Comparison of ENCODE assay signal across 15 cellular contexts in genomic region chr17:55303701-55304145, GRCh38. TPM values are rescaled to one million over a fixed set of nuclear protein-coding genes. Genes with fewer than 3 reads are reported as not detected.
DNase-seq lines count a peak whose midpoint lies in the region; ATAC-seq and TF ChIP-seq lines count a peak whose summit lies in the region.
"Had no signal": no experiment of that assay in that cellular context is flagged by ENCODE, and none has a peak within 500 bp of the region (broad histone marks: within the 10 kb centered on the region; RNA-seq: fewer than 3 reads in every experiment).

No MANE protein-coding gene starts in this region.

- H3K9me3 ChIP-seq in PC-3 (ENCODE audit: low read length): no peaks in the 10 kb centered on the region
- H3K9me3 ChIP-seq: heart left ventricle, prostate gland had no signal

- H3K27ac ChIP-seq in PC-3 (ENCODE audit: low read length): no peak overlapping the region
- H3K27ac ChIP-seq: heart left ventricle, prostate gland, SK-N-MC had no signal

- no peak overlapping the region for H3K4me3 Mint-ChIP-seq in activated naive CD4-positive, alpha-beta T cell treated with anti-CD3 and anti-CD28 coated beads, Interleukin-2, amount 10 ng/mL, durations not matched to agents 7 days and 5 days
- H3K4me3 Mint-ChIP-seq in stimulated activated naive B cell treated with anti-CD40 and anti-IgM and Interleukin-4, amounts not matched to agents 10 μg/mL and 1 μg/mL and 100 μg/mL, for 72 hours: no peak overlapping the region

- H3K4me2 ChIP-seq in PC-3 (ENCODE audit: low read length): no peak overlapping the region

- H3K4me3 ChIP-seq in PC-3 (ENCODE audit: low read length): no peak overlapping the region
- no peak overlapping the region for H3K4me3 ChIP-seq in epithelial cell of proximal tubule (ENCODE audit: low read depth, low read length)
- H3K4me3 ChIP-seq: heart left ventricle, prostate gland, SK-N-MC had no signal

- intact Hi-C loops in PC-3 (cut with micrococcal nuclease): no loop called here

- 0 out of 2 replicates have a peak, but pooled peaks cover 4% of the 10 kb centered on the region for H3K27me3 ChIP-seq in PC-3 (ENCODE audit: low read length)
- H3K27me3 ChIP-seq: heart left ventricle had no signal

- BruUV-seq in PC-3 (replicated peaks; lab: Mats Ljungman, UMichigan): no TSS peak

- no peaks in the 10 kb centered on the region for H3F3A ChIP-seq in PC-3 (ENCODE audit: low read length, unreplicated experiment)

- CTCF ChIA-PET in activated naive CD4-positive, alpha-beta T cell treated with anti-CD3 and anti-CD28 coated beads, Interleukin-2, amount 10 ng/mL, durations not matched to agents 7 days and 5 days (lab: Charles Lee): interaction anchor here (0.9 to 1.7 kb wide), 4 partner anchors 43 to 311 kb away, joined by 3 to 5 read pairs (median 4); no protein-coding TSS in a partner anchor
- CTCF ChIA-PET in PC-3 (lab: Charles Lee): interaction anchor here (1.4 kb wide), 1 partner anchor 211 kb away, joined by 7 read pairs; no protein-coding TSS in a partner anchor

- no peak overlapping the region for H3K27ac Mint-ChIP-seq in activated naive CD4-positive, alpha-beta T cell treated with anti-CD3 and anti-CD28 coated beads, Interleukin-2, amount 50 U/mL, for 72 hours
- H3K27ac Mint-ChIP-seq in activated naive CD4-positive, alpha-beta T cell treated with anti-CD3 and anti-CD28 coated beads, Interleukin-2, amount 10 ng/mL, durations not matched to agents 7 days and 5 days: no peak overlapping the region
- H3K27ac Mint-ChIP-seq in stimulated activated naive B cell treated with anti-CD40 and anti-IgM and Interleukin-4, amounts not matched to agents 10 μg/mL and 1 μg/mL and 100 μg/mL, for 72 hours: no peak overlapping the region

- H3K27me3 Mint-ChIP-seq in activated naive CD4-positive, alpha-beta T cell treated with anti-CD3 and anti-CD28 coated beads, Interleukin-2, amount 10 ng/mL, durations not matched to agents 7 days and 5 days: peaks cover 9% of the 10 kb centered on the region
- H3K27me3 Mint-ChIP-seq in stimulated activated naive B cell treated with anti-CD40 and anti-IgM and Interleukin-4, amounts not matched to agents 10 μg/mL and 1 μg/mL and 100 μg/mL, for 72 hours: peaks cover 8 to 12% of the 10 kb centered on the region in 2 donors

- ATAC-seq in activated naive CD4-positive, alpha-beta T cell treated with anti-CD3 and anti-CD28 coated beads, Interleukin-2, amount 50 U/mL, for 72 hours: peak; percentile 34 to 84
- ATAC-seq in PC-3 (no peak), GM21367 (IDR thresholded peaks at IDR 0.05; ENCODE audit: unreplicated experiment) (no peak)
- peak; percentile 84 to 87 for ATAC-seq in stimulated activated naive B cell treated with anti-CD40 and anti-IgM and Interleukin-4, amounts not matched to agents 10 μg/mL and 1 μg/mL and 100 μg/mL, for 72 hours (replicated peaks)

- no peak for DNase-seq in activated naive CD4-positive, alpha-beta T cell treated with anti-CD3 and anti-CD28 coated beads, Interleukin-2, amount 50 U/mL, for 72 hours (ENCODE audit: low spot score in 2 of 2)
- DNase-seq in activated naive CD4-positive, alpha-beta T cell treated with anti-CD3 and anti-CD28 coated beads, Interleukin-2, amount 10 ng/mL, durations not matched to agents 7 days and 5 days: no peak
- DNase-seq in PC-3: peak; percentile 22
- no peak for DNase-seq in epithelial cell of proximal tubule (ENCODE audit: low read depth)
- DNase-seq in stimulated activated naive B cell treated with anti-CD40 and anti-IgM and Interleukin-4, amounts not matched to agents 10 μg/mL and 1 μg/mL and 100 μg/mL, for 72 hours: no peak
- no peak for DNase-seq in NCI-H526 treated with DMSO at 0.1 percent for 48 hours (lab: John Stamatoyannopoulos, UW)
- DNase-seq in KG1 (lab: John Stamatoyannopoulos, UW): no peak
- DNase-seq: amygdala; heart left ventricle; left cardiac atrium; NCI-H1930; stimulated activated CD4-positive, alpha-beta T cell treated with anti-CD3 and anti-CD28 coated beads, Interleukin-1b, Interleukin-23, amount 100 ng/mL, for 48 hours had no signal

- POLR2A ChIA-PET in PC-3 (lab: Charles Lee; ENCODE audit: unreplicated experiment): no interaction called here

- no peaks in the 10 kb centered on the region for H3K9me2 ChIP-seq in PC-3 (replicated peaks; ENCODE audit: low read length)

- H3K9me3 Mint-ChIP-seq in activated naive CD4-positive, alpha-beta T cell treated with anti-CD3 and anti-CD28 coated beads, Interleukin-2, amount 50 U/mL, for 72 hours: no peaks in the 10 kb centered on the region
- no peaks in the 10 kb centered on the region for H3K9me3 Mint-ChIP-seq in activated naive CD4-positive, alpha-beta T cell treated with anti-CD3 and anti-CD28 coated beads, Interleukin-2, amount 10 ng/mL, durations not matched to agents 7 days and 5 days
- H3K9me3 Mint-ChIP-seq in stimulated activated naive B cell treated with anti-CD40 and anti-IgM and Interleukin-4, amounts not matched to agents 10 μg/mL and 1 μg/mL and 100 μg/mL, for 72 hours: no peaks in the 10 kb centered on the region

- H3K4me1 ChIP-seq in PC-3 (ENCODE audit: insufficient read depth, low read length): no peaks in the 10 kb centered on the region
- H3K4me1 ChIP-seq: prostate gland had no signal

- H2AFZ ChIP-seq in PC-3 (ENCODE audit: low read length): no peak overlapping the region

- H3K36me3 ChIP-seq in PC-3 (ENCODE audit: low read depth, low read length): no peaks in the 10 kb centered on the region
- H3K36me3 ChIP-seq: prostate gland had no signal

- TF ChIP-seq CTCF in PC-3 (conservative IDR thresholded peaks at IDR 0.05; ENCODE audit: low read depth, low read length) (0 out of 2 replicates have a peak, but pooled peaks have one; percentile 26), epithelial cell of proximal tubule (conservative IDR thresholded peaks at IDR 0.05; ENCODE audit: low read depth, low read length) (peak; percentile 8)

- no peaks in the 10 kb centered on the region for H4K20me1 ChIP-seq in PC-3 (ENCODE audit: low read length)

- H3K36me3 Mint-ChIP-seq in activated naive CD4-positive, alpha-beta T cell treated with anti-CD3 and anti-CD28 coated beads, Interleukin-2, amount 50 U/mL, for 72 hours: no peaks in the 10 kb centered on the region
- no peaks in the 10 kb centered on the region for H3K36me3 Mint-ChIP-seq in activated naive CD4-positive, alpha-beta T cell treated with anti-CD3 and anti-CD28 coated beads, Interleukin-2, amount 10 ng/mL, durations not matched to agents 7 days and 5 days
- no peaks in the 10 kb centered on the region for H3K36me3 Mint-ChIP-seq in stimulated activated naive B cell treated with anti-CD40 and anti-IgM and Interleukin-4, amounts not matched to agents 10 μg/mL and 1 μg/mL and 100 μg/mL, for 72 hours

- no peaks in the 10 kb centered on the region for H3K79me2 ChIP-seq in PC-3 (ENCODE audit: low read length)

- H3K9ac ChIP-seq in PC-3 (ENCODE audit: low read length): no peak overlapping the region

- H3K4me1 Mint-ChIP-seq in activated naive CD4-positive, alpha-beta T cell treated with anti-CD3 and anti-CD28 coated beads, Interleukin-2, amount 10 ng/mL, durations not matched to agents 7 days and 5 days: no peaks in the 10 kb centered on the region
- peaks cover 15 to 32% of the 10 kb centered on the region in 2 donors for H3K4me1 Mint-ChIP-seq in stimulated activated naive B cell treated with anti-CD40 and anti-IgM and Interleukin-4, amounts not matched to agents 10 μg/mL and 1 μg/mL and 100 μg/mL, for 72 hours

RNA-seq across cellular contexts. Expression of gene HLF, which starts 39.0 kb away (rescaled TPM):
- 1 to 10 TPM in 1 of 2 donors, under 1 TPM in 1; 0.11 to 1.8 TPM for total RNA-seq in activated naive CD4-positive, alpha-beta T cell treated with anti-CD3 and anti-CD28 coated beads, Interleukin-2, amount 50 U/mL, for 72 hours
- total RNA-seq in PC-3 (2014; rRNA removed) (0.23 and 0.66 TPM in 2 replicates), epithelial cell of proximal tubule (0.22 and 0.75 TPM in 2 replicates)

Comparison
In these comparisons a context has a peak if more than half of its experiments do, and no peak if none do; other contexts are left out.
1. ATAC-seq: peak in activated naive CD4-positive, alpha-beta T cell treated with anti-CD3 and anti-CD28 coated beads, Interleukin-2, amount 50 U/mL, for 72 hours (2 of 2) and stimulated activated naive B cell treated with anti-CD40 and anti-IgM and Interleukin-4, amounts not matched to agents 10 μg/mL and 1 μg/mL and 100 μg/mL, for 72 hours (2 of 2); none in PC-3 (single experiment) and GM21367 (single experiment).